Comparison of ENCODE assay signal across 2 cellular contexts in genomic region chr3:10391391-10391790, GRCh38.
TF ChIP-seq lines count a peak whose summit lies in the region.

No MANE protein-coding gene starts in this region.

TF ChIP-seq in K562, 482 proteins besides CTCF, POLR2A, EP300 and RAD21:
- TF ChIP-seq VEZF1 (CRISPR knock-in tag; IDR thresholded peaks at IDR 0.05) (0 out of 2 replicates have a peak, but pooled peaks have one; percentile 10), RUNX1 (IDR thresholded peaks at IDR 0.05; ENCODE audit: low read depth) (no peak)
TF ChIP-seq in K562: peak in this region for 1.

TF ChIP-seq in GM23338, 12 proteins besides CTCF, POLR2A, EP300 and RAD21:
- TF ChIP-seq ZNF462 (CRISPR knock-in tag; IDR thresholded peaks at IDR 0.05) (no peak), ZNF331 (CRISPR knock-in tag; IDR thresholded peaks at IDR 0.05; ENCODE audit: low read depth) (no peak), STAT1 (IDR thresholded peaks at IDR 0.05; ENCODE audit: unreplicated experiment) (no peak), EZH2 (IDR thresholded peaks at IDR 0.05; ENCODE audit: low read depth, unreplicated experiment) (no peak), NANOG (IDR thresholded peaks at IDR 0.05; ENCODE audit: borderline replicate concordance) (no peak), CREB1 (CRISPR knock-in tag; IDR thresholded peaks at IDR 0.05; ENCODE audit: low read depth) (no peak), EZH2phosphoT487 (IDR thresholded peaks at IDR 0.05; ENCODE audit: unreplicated experiment) (no peak), ZNF114 (CRISPR knock-in tag; IDR thresholded peaks at IDR 0.05) (no peak), JUNB (IDR thresholded peaks at IDR 0.05; ENCODE audit: unreplicated experiment) (no peak), POLR2AphosphoS5 (IDR thresholded peaks at IDR 0.05; ENCODE audit: low read depth) (no peak), REST (IDR thresholded peaks at IDR 0.05; ENCODE audit: unreplicated experiment) (no peak), ETS1 (IDR thresholded peaks at IDR 0.05) (no peak)
